In genomic region chr2:54620948-54621347, GRCh38 we compare ENCODE assay signal across 19 cellular contexts.
DNase-seq lines count a peak whose midpoint lies in the region; ATAC-seq and TF ChIP-seq lines count a peak whose summit lies in the region.
"Had no signal": no experiment of that assay in that cellular context is flagged by ENCODE, and none has a peak within 500 bp of the region (broad histone marks: within the 10 kb centered on the region; RNA-seq: fewer than 3 reads in every experiment).

No MANE protein-coding gene starts in this region.

- peak overlapping the region; percentile 50 for H3K27ac Mint-ChIP-seq in activated naive CD8-positive, alpha-beta T cell treated with anti-CD3 and anti-CD28 coated beads, Interleukin-2, amount 10 ng/mL, durations not matched to agents 7 days and 5 days
- H3K27ac Mint-ChIP-seq in activated naive CD8-positive, alpha-beta T cell treated with anti-CD3 and anti-CD28 coated beads for 36 hours, result no peak overlapping the region
- H3K27ac Mint-ChIP-seq in T-helper 17 cell (peak overlapping the region; percentile 79), glutamatergic neuron (ENCODE audit: unreplicated experiment) (peak overlapping the region; percentile 36)
- peak overlapping the region; percentile 70 for H3K27ac Mint-ChIP-seq in stimulated activated memory B cell treated with anti-CD40 and anti-IgM and Interleukin-4, amounts not matched to agents 10 μg/mL and 1 μg/mL and 100 μg/mL, for 72 hours

- no peak for DNase-seq in activated naive CD8-positive, alpha-beta T cell treated with anti-CD3 and anti-CD28 coated beads, Interleukin-2, amount 10 ng/mL, durations not matched to agents 7 days and 5 days
- no peak for DNase-seq in activated naive CD8-positive, alpha-beta T cell treated with anti-CD3 and anti-CD28 coated beads for 36 hours
- DNase-seq in T-helper 17 cell (no peak), glutamatergic neuron (no peak), NCI-H524 (lab: John Stamatoyannopoulos, UW) (no peak)
- DNase-seq: DND-41, GDM1, GOT3, MG63, NCI-H1105 treated with DMSO at 0.1 percent for 48 hours, NCI-H187 treated with DMSO at 0.1 percent for 48 hours, NCI-H446, NCI-H82, Peyer's patch, SHP77 had no signal

- POLR2A ChIA-PET in activated naive CD8-positive, alpha-beta T cell treated with anti-CD3 and anti-CD28 coated beads, Interleukin-2, amount 10 ng/mL, durations not matched to agents 7 days and 5 days (lab: Charles Lee), result no interaction called here

- ATAC-seq in activated naive CD8-positive, alpha-beta T cell treated with anti-CD3 and anti-CD28 coated beads, Interleukin-2, amount 10 ng/mL, durations not matched to agents 7 days and 5 days (ENCODE audit: low read depth), result no peak
- ATAC-seq in T-helper 17 cell (no peak), GM21381 (IDR thresholded peaks at IDR 0.05; ENCODE audit: unreplicated experiment) (no peak), HG02970 (IDR thresholded peaks at IDR 0.05; ENCODE audit: low FRiP score, unreplicated experiment) (no peak)
- ATAC-seq in stimulated activated memory B cell treated with anti-CD40 and anti-IgM and Interleukin-4, amounts not matched to agents 10 μg/mL and 1 μg/mL and 100 μg/mL, for 72 hours, result no peak

- H3K9me3 Mint-ChIP-seq in activated naive CD8-positive, alpha-beta T cell treated with anti-CD3 and anti-CD28 coated beads, Interleukin-2, amount 10 ng/mL, durations not matched to agents 7 days and 5 days, result no peaks in the 10 kb centered on the region
- no peaks in the 10 kb centered on the region for H3K9me3 Mint-ChIP-seq in activated naive CD8-positive, alpha-beta T cell treated with anti-CD3 and anti-CD28 coated beads for 36 hours
- peaks cover 15% of the 10 kb centered on the region for H3K9me3 Mint-ChIP-seq in glutamatergic neuron (ENCODE audit: unreplicated experiment)
- no peaks in the 10 kb centered on the region for H3K9me3 Mint-ChIP-seq in stimulated activated memory B cell treated with anti-CD40 and anti-IgM and Interleukin-4, amounts not matched to agents 10 μg/mL and 1 μg/mL and 100 μg/mL, for 72 hours

- no peaks in the 10 kb centered on the region for H3K9me3 ChIP-seq in T-helper 17 cell (ENCODE audit: control insufficient read depth, low read length, poor library complexity, severe bottlenecking)
- H3K9me3 ChIP-seq: A549, MG63, Peyer's patch had no signal

- H3K36me3 Mint-ChIP-seq in activated naive CD8-positive, alpha-beta T cell treated with anti-CD3 and anti-CD28 coated beads, Interleukin-2, amount 10 ng/mL, durations not matched to agents 7 days and 5 days, result peaks cover 59% of the 10 kb centered on the region
- peaks cover 34% of the 10 kb centered on the region for H3K36me3 Mint-ChIP-seq in activated naive CD8-positive, alpha-beta T cell treated with anti-CD3 and anti-CD28 coated beads for 36 hours
- H3K36me3 Mint-ChIP-seq in T-helper 17 cell (ENCODE audit: low read depth), result peaks cover 13% of the 10 kb centered on the region
- peaks cover 3% of the 10 kb centered on the region for H3K36me3 Mint-ChIP-seq in glutamatergic neuron (ENCODE audit: unreplicated experiment)
- H3K36me3 Mint-ChIP-seq in stimulated activated memory B cell treated with anti-CD40 and anti-IgM and Interleukin-4, amounts not matched to agents 10 μg/mL and 1 μg/mL and 100 μg/mL, for 72 hours, result peaks cover 81% of the 10 kb centered on the region

- TF ChIP-seq CTCF in glutamatergic neuron (IDR thresholded peaks at IDR 0.05; ENCODE audit: partially characterized antibody, unreplicated experiment), result no peak

- H3K4me3 Mint-ChIP-seq in activated naive CD8-positive, alpha-beta T cell treated with anti-CD3 and anti-CD28 coated beads, Interleukin-2, amount 10 ng/mL, durations not matched to agents 7 days and 5 days, result no peak overlapping the region
- no peak overlapping the region for H3K4me3 Mint-ChIP-seq in activated naive CD8-positive, alpha-beta T cell treated with anti-CD3 and anti-CD28 coated beads for 36 hours
- H3K4me3 Mint-ChIP-seq in T-helper 17 cell (no peak overlapping the region), glutamatergic neuron (ENCODE audit: unreplicated experiment) (no peak overlapping the region)
- H3K4me3 Mint-ChIP-seq in stimulated activated memory B cell treated with anti-CD40 and anti-IgM and Interleukin-4, amounts not matched to agents 10 μg/mL and 1 μg/mL and 100 μg/mL, for 72 hours, result no peak overlapping the region

- peaks cover 9% of the 10 kb centered on the region for H3K4me1 Mint-ChIP-seq in activated naive CD8-positive, alpha-beta T cell treated with anti-CD3 and anti-CD28 coated beads, Interleukin-2, amount 10 ng/mL, durations not matched to agents 7 days and 5 days
- peaks cover 17% of the 10 kb centered on the region for H3K4me1 Mint-ChIP-seq in activated naive CD8-positive, alpha-beta T cell treated with anti-CD3 and anti-CD28 coated beads for 36 hours
- H3K4me1 Mint-ChIP-seq in T-helper 17 cell (peaks cover 23% of the 10 kb centered on the region), glutamatergic neuron (ENCODE audit: low read depth, unreplicated experiment) (peaks cover 14% of the 10 kb centered on the region)
- H3K4me1 Mint-ChIP-seq in stimulated activated memory B cell treated with anti-CD40 and anti-IgM and Interleukin-4, amounts not matched to agents 10 μg/mL and 1 μg/mL and 100 μg/mL, for 72 hours, result peaks cover 32% of the 10 kb centered on the region

- H3K27me3 Mint-ChIP-seq in activated naive CD8-positive, alpha-beta T cell treated with anti-CD3 and anti-CD28 coated beads, Interleukin-2, amount 10 ng/mL, durations not matched to agents 7 days and 5 days, result no peaks in the 10 kb centered on the region
- no peaks in the 10 kb centered on the region for H3K27me3 Mint-ChIP-seq in activated naive CD8-positive, alpha-beta T cell treated with anti-CD3 and anti-CD28 coated beads for 36 hours
- H3K27me3 Mint-ChIP-seq in T-helper 17 cell (no peaks in the 10 kb centered on the region), glutamatergic neuron (ENCODE audit: unreplicated experiment) (peaks cover 4% of the 10 kb centered on the region)
- H3K27me3 Mint-ChIP-seq in stimulated activated memory B cell treated with anti-CD40 and anti-IgM and Interleukin-4, amounts not matched to agents 10 μg/mL and 1 μg/mL and 100 μg/mL, for 72 hours, result no peaks in the 10 kb centered on the region
